ENCODE assay signal across 26 cellular contexts in the genomic region with DNA sequence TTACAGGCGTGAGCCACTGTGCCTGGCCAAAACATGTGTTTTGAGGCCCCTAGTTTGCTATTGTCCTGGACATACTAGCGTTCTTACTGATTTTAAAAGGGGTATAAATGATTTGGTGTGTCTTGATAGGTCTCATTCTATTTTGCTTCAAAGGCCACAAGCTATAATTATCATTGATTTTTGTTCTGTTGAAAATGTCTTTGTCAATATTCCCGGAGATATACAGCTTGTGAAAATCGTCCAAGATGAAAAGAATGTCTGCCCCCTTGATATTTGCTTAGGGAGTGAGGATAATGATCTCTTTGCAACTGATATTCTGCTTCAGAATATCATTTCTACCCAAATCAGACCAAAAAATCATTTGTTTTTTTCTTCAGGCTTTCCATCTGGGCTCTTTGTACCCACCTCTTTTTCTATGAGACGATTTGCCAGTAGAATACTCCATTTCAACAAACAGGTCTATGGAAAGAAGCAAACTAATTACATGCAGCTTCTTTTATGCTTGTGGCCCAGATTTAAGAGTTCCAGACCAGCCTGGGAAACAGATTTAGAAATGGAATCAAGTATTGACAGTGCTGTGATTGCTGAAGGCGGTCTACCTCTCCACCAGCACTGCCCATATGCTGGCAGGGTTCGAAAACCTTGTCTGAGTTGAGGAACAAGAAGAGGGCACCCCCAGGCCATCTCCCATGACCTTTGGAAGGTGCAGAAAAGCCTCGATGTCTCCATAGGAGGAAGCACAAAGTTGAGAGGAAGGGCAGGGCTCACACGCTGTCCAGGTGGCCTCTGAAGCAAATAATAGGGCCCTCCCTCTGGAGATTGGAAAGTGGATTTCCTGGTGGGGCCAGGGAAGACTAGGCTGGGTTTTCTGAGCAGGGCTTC. TPM values are rescaled to one million over a fixed set of nuclear protein-coding genes. Genes with fewer than 3 reads are reported as not detected.
DNase-seq lines count a peak whose midpoint lies in the region; ATAC-seq and TF ChIP-seq lines count a peak whose summit lies in the region.
"Had no signal": no experiment of that assay in that cellular context is flagged by ENCODE, and none has a peak within 500 bp of the region (broad histone marks: within the 10 kb centered on the region; RNA-seq: fewer than 3 reads in every experiment).

No MANE protein-coding gene starts in this region.

- no peak overlapping the region for H3K4me3 ChIP-seq in right cardiac atrium (ENCODE audit: low read length)
- H3K4me3 ChIP-seq in Panc1 (ENCODE audit: low read depth in 2 of 2, low read length in 2 of 2), result no peak overlapping the region
- H3K4me3 ChIP-seq in transverse colon, result no peak overlapping the region
- H3K4me3 ChIP-seq: GM12878, MG63, spleen, testis had no signal

- WGBS in right cardiac atrium, result 84% methylated on average over 9 of the region's 9 CpGs
- 56 to 72% methylated on average over 4 to 9 of the region's 9 CpGs for WGBS in transverse colon (ENCODE audit: low coverage in 1 of 2), 2 donors

- ATAC-seq in right cardiac atrium (no peak), left ventricle myocardium superior (no peak), Panc1 (no peak), GM21381 (IDR thresholded peaks at IDR 0.05; ENCODE audit: unreplicated experiment) (no peak), GM19351 (IDR thresholded peaks at IDR 0.05; ENCODE audit: unreplicated experiment) (no peak)
- ATAC-seq: GM12878; SK-N-SH treated with all-trans-retinoic acid at 6 μM for 48 hours; stimulated activated naive B cell treated with anti-CD40 and anti-IgM and Interleukin-4, amounts not matched to agents 10 μg/mL and 1 μg/mL and 100 μg/mL, for 72 hours had no signal

- CTCF ChIA-PET in Panc1 (lab: Charles Lee), result no interaction called here

- no peak for TF ChIP-seq POLR2A in transverse colon (IDR thresholded peaks at IDR 0.05)

- DNase-seq in right cardiac atrium (no peak), left ventricle myocardium superior (no peak), Panc1 (ENCODE audit: low read depth, low spot score) (no peak), iPS-NIHi7 (ENCODE audit: extremely low spot score) (peak; percentile 10), transverse colon (peak; percentile 34), NCI-H2029 (lab: John Stamatoyannopoulos, UW) (no peak)
- DNase-seq: ACHN; activated CD4-positive, alpha-beta T cell treated with anti-CD3 and anti-CD28 coated beads, Interleukin-2, amount 10 ng/mL, durations not matched to agents 24 days and 14 days; activated CD8-positive, alpha-beta memory T cell treated with anti-CD3 and anti-CD28 coated beads, Interleukin-2, amount 50 U/mL, for 4 hours; activated naive CD8-positive, alpha-beta T cell treated with anti-CD3 and anti-CD28 coated beads, Interleukin-2, amount 10 ng/mL, durations not matched to agents 7 days and 5 days; cerebellar nuclear complex; kidney glomerular epithelial cell; MG63; naive B cell; NCI-H526; spleen; stimulated activated CD4-positive, alpha-beta T cell treated with anti-CD3 and anti-CD28 coated beads, Interleukin-2, amount 100 ng/mL, for 48 hours; stimulated activated naive B cell treated with anti-CD40 and anti-IgM and Interleukin-4, amounts not matched to agents 10 μg/mL and 1 μg/mL and 100 μg/mL, for 72 hours; testis had no signal

- H3K27ac ChIP-seq in right cardiac atrium (ENCODE audit: low read length) (peak overlapping the region; percentile 30), Panc1 (ENCODE audit: low read length) (peak overlapping the region; percentile 20; the same call in 1 of the 2 replicates), transverse colon (peak overlapping the region; percentile 56 to 86 (median 70))
- H3K27ac ChIP-seq: testis had no signal

- intact Hi-C loops in right cardiac atrium (cut with DNase I) (no loop called here), left ventricle myocardium superior (cut with micrococcal nuclease) (no loop called here), Panc1 (cut with micrococcal nuclease; ENCODE audit: unreplicated experiment) (no loop called here), transverse colon (cut with DNase I; ENCODE audit: low total_unique reads) (no loop called here)

- TF ChIP-seq CTCF in Panc1 (IDR thresholded peaks at IDR 0.05) (no peak), transverse colon (IDR thresholded peaks at IDR 0.05) (no peak)

- TF ChIP-seq EP300 in transverse colon (IDR thresholded peaks at IDR 0.05; ENCODE audit: low read depth), result no peak

- POLR2A ChIA-PET in Panc1 (lab: Charles Lee), result no interaction called here

- BruUV-seq in Panc1 (replicated peaks; lab: Mats Ljungman, UMichigan), result no TSS peak

- peaks cover 6% of the 10 kb centered on the region for H3K4me1 ChIP-seq in right cardiac atrium (ENCODE audit: control insufficient read depth, insufficient read depth, low read length)
- H3K4me1 ChIP-seq in Panc1 (ENCODE audit: control insufficient read depth, insufficient read depth, low read length), result peaks cover 26% of the 10 kb centered on the region
- H3K4me1 ChIP-seq in transverse colon, result peaks cover 0 to 45% (median 26%) of the 10 kb centered on the region in 4 donors
- H3K4me1 ChIP-seq: testis had no signal

- H3K36me3 ChIP-seq in Panc1 (ENCODE audit: control insufficient read depth, insufficient read depth, low read length) (no peaks in the 10 kb centered on the region), transverse colon (no peaks in the 10 kb centered on the region)
- H3K36me3 ChIP-seq: MG63, spleen had no signal

- H3K27me3 ChIP-seq in right cardiac atrium (ENCODE audit: control insufficient read depth, insufficient read depth), result no peaks in the 10 kb centered on the region
- no peaks in the 10 kb centered on the region for H3K27me3 ChIP-seq in Panc1 (ENCODE audit: control insufficient read depth, insufficient read depth, low read length)
- no peaks in the 10 kb centered on the region for H3K27me3 ChIP-seq in transverse colon
- H3K27me3 ChIP-seq: MG63, testis had no signal

- in situ Hi-C loops in Panc1 (cut with HindIII; ENCODE audit: low pct_unique_long_range_greater_than_20kb, low sequenced_read_pairs), result no loop called here
- in situ Hi-C loops in transverse colon (cut with MboI; ENCODE audit: low pct_ligation_motif_present in 1 of 4, low pct_unique_long_range_greater_than_20kb in 1 of 4, low sequenced_read_pairs in 3 of 4), result no loop called here

- no peaks in the 10 kb centered on the region for H3K9me3 ChIP-seq in right cardiac atrium (ENCODE audit: control insufficient read depth, low read length)
- no peaks in the 10 kb centered on the region for H3K9me3 ChIP-seq in Panc1 (ENCODE audit: control insufficient read depth, insufficient read depth, low read depth, low read length)
- no peaks in the 10 kb centered on the region for H3K9me3 ChIP-seq in transverse colon
- H3K9me3 ChIP-seq: MG63, spleen, testis had no signal

RNA-seq across cellular contexts. Expression of a gene that starts 14.2 kb away (rescaled TPM):
- total RNA-seq in right cardiac atrium (1 to 10 TPM; 2.4 to 5.0 (median 3.2) TPM), left ventricle myocardium superior (3.8 TPM), Panc1 (2021; ENCODE audit: unreplicated experiment) (0.15 TPM), transverse colon (100 to 1,000 TPM; 121 to 281 (median 182) TPM)
- polyA plus RNA-seq in right cardiac atrium, result 2.5 TPM
- not detected for polyA plus RNA-seq in Panc1 (2012; ENCODE audit: insufficient read length)
- total RNA-seq: activated naive CD8-positive, alpha-beta T cell treated with anti-CD3 and anti-CD28 coated beads, Interleukin-2, amount 10 ng/mL, durations not matched to agents 7 days and 5 days; Daoy; renal cortical epithelial cell had no signal
- polyA plus RNA-seq: BJ, GM12878 had no signal

RNA-seq across cellular contexts. Expression of a gene that starts 53.0 kb away (rescaled TPM):
- total RNA-seq in right cardiac atrium (100 to 1,000 TPM; 461 to 558 (median 512) TPM), left ventricle myocardium superior (364 TPM), Panc1 (2021; ENCODE audit: unreplicated experiment) (77.9 TPM), transverse colon (100 to 1,000 TPM in 1 of 4 donors, 10 to 100 TPM in 3; 31.0 to 633 (median 52.5) TPM)
- polyA plus RNA-seq in right cardiac atrium, result 473 TPM
- 88.4 TPM for polyA plus RNA-seq in Panc1 (2012; ENCODE audit: insufficient read length)

Comparison
In these comparisons a context has a peak if more than half of its experiments do, and no peak if none do; other contexts are left out.
1. DNase-seq: peak in iPS-NIHi7 (single experiment) and transverse colon (single experiment); none in right cardiac atrium (0 of 3), left ventricle myocardium superior (single experiment), Panc1 (single experiment) and NCI-H2029 (single experiment).
2. H3K27ac ChIP-seq: peak in every context shown above with its lines; median percentile 70 in transverse colon; 30 in right cardiac atrium; 20 in Panc1.
3. RNA of a gene that starts 14.2 kb away (total RNA-seq): 121 to 281 TPM in transverse colon; 3.8 TPM in left ventricle myocardium superior (single experiment), 2.4 to 5.0 TPM in right cardiac atrium and 0.15 TPM in Panc1 (single experiment); every median in the first group is over 10 times any median in the second.